In genomic region chr7:133246558-133246957, GRCh38 we compare ENCODE assay signal across 32 cellular contexts.
"Had no signal": no experiment of that assay in that cellular context is flagged by ENCODE, and none has a peak within 500 bp of the region (broad histone marks: within the 10 kb centered on the region; RNA-seq: fewer than 3 reads in every experiment).

No MANE protein-coding gene starts in this region.

- H3K4me1 ChIP-seq: adrenal gland, ascending aorta, body of pancreas, breast epithelium had no signal

- H3K36me3 ChIP-seq: adrenal gland, ascending aorta, brain microvascular endothelial cell, breast epithelium, cardiac muscle cell had no signal

- H3K4me3 ChIP-seq: adrenal gland, ascending aorta, body of pancreas, breast epithelium, cardiac muscle cell had no signal

- DNase-seq: activated effector memory CD4-positive, alpha-beta T cell treated with anti-CD3 and anti-CD28 coated beads, Interleukin-2, amount 50 U/mL, for 16 hours; activated effector memory CD4-positive, alpha-beta T cell treated with Interleukin-2 at 50 U/mL for 16 hours; activated gamma-delta T cell; activated gamma-delta T cell treated with Interleukin-2 at 50 U/mL for 16 hours; activated naive CD4-positive, alpha-beta T cell; activated naive CD4-positive, alpha-beta T cell treated with anti-CD3 and anti-CD28 coated beads for 36 hours; activated naive CD4-positive, alpha-beta T cell treated with anti-CD3 and anti-CD28 coated beads, Interleukin-2, amount 10 ng/mL, durations not matched to agents 7 days and 5 days; activated naive CD4-positive, alpha-beta T cell treated with anti-CD3 and anti-CD28 coated beads, Interleukin-2, amount 50 U/mL, for 16 hours; activated naive CD4-positive, alpha-beta T cell treated with Interleukin-2 at 50 U/mL for 16 hours; activated naive CD8-positive, alpha-beta T cell treated with anti-CD3 and anti-CD28 coated beads for 36 hours; activated naive CD8-positive, alpha-beta T cell treated with anti-CD3 and anti-CD28 coated beads, Interleukin-2, amount 10 ng/mL, durations not matched to agents 7 days and 5 days; activated naive CD8-positive, alpha-beta T cell treated with anti-CD3 and anti-CD28 coated beads, Interleukin-2, amount 50 U/mL, for 24 hours; activated T-cell treated with anti-CD3 and anti-CD28 coated beads, Interleukin-2, amount 50 U/mL, for 4 hours; activated T-cell treated with anti-CD3 and anti-CD28 coated beads, Interleukin-2, amount 50 U/mL, for 48 hours; activated T-cell treated with anti-CD3 and anti-CD28 coated beads, Interleukin-2, amount 50 U/mL, for 72 hours; adrenal gland; amniotic stem cell; amygdala; anterior cingulate cortex; aorta; body of pancreas; brain microvascular endothelial cell; caudate nucleus; central memory CD4-positive, alpha-beta T cell; cerebellar nuclear complex had no signal

- H3K9me3 ChIP-seq: adrenal gland, ascending aorta, body of pancreas, breast epithelium had no signal

- ATAC-seq: activated naive CD4-positive, alpha-beta T cell treated with anti-CD3 and anti-CD28 coated beads, Interleukin-2, amount 50 U/mL, for 72 hours; activated naive CD8-positive, alpha-beta T cell treated with anti-CD3 and anti-CD28 coated beads, Interleukin-2, amount 50 U/mL, for 24 hours; activated T-cell treated with anti-CD3 and anti-CD28 coated beads, Interleukin-2, amount 50 U/mL, for 4 hours; activated T-cell treated with anti-CD3 and anti-CD28 coated beads, Interleukin-2, amount 50 U/mL, for 72 hours; activated T-helper 17 cell treated with anti-CD3 and anti-CD28 coated beads, Interleukin-2, amount 50 U/mL, for 72 hours; body of pancreas had no signal

- FAIRE-seq: astrocyte, bronchial epithelial cell had no signal

- H3K27ac ChIP-seq: adrenal gland, ascending aorta, body of pancreas, brain microvascular endothelial cell, breast epithelium, cardiac muscle cell had no signal

- H3K27me3 ChIP-seq: adrenal gland, ascending aorta, body of pancreas, brain microvascular endothelial cell, breast epithelium, cardiac muscle cell had no signal
